In the genomic region with DNA sequence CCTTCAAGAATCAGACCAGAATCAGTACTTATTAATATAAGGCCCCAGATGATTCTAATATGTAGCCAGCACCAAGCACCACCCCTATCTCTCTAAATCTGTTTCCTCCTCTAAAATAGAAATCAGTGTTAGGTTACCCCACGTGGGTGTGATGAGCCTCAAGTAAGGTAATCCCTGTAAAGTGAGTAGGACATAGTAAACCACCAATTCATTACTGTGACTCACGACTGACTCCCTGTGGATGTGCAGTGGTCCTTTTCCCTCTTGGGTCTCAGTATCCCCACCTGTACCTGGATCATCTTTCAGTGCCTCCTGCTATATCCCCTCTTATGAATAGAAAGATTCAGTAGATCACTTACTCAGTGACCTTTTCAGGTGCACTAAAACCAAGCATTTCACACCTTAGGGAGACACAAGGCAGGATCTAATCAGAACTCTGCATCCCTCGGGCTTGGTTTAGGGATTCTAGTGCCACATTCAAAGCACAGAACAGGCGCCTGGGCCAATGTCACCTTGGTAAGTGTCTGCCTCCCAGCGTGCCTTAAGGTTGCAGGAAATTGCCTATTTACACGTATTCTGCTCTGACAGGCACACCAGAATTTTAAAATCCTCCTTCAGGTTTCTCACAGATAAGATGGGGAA, we compare ENCODE assay signal across 1 cellular context.
TF ChIP-seq lines count a peak whose summit lies in the region.

No MANE protein-coding gene starts in this region.

TF ChIP-seq in K562, 482 proteins besides CTCF, POLR2A, EP300 and RAD21:
- TF ChIP-seq, protein P1, sequence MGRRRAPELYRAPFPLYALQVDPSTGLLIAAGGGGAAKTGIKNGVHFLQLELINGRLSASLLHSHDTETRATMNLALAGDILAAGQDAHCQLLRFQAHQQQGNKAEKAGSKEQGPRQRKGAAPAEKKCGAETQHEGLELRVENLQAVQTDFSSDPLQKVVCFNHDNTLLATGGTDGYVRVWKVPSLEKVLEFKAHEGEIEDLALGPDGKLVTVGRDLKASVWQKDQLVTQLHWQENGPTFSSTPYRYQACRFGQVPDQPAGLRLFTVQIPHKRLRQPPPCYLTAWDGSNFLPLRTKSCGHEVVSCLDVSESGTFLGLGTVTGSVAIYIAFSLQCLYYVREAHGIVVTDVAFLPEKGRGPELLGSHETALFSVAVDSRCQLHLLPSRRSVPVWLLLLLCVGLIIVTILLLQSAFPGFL (CRISPR knock-in tag; IDR thresholded peaks at IDR 0.05): no peak
- no peak for TF ChIP-seq MAFG (tag; conservative IDR thresholded peaks at IDR 0.05)
- TF ChIP-seq MAFK (IDR thresholded peaks at IDR 0.05; ENCODE audit: low read length): no peak
- TF ChIP-seq ID3 (CRISPR knock-in tag; IDR thresholded peaks at IDR 0.05): no peak
- 0 out of 2 replicates have a peak, but pooled peaks have one; percentile 25 for TF ChIP-seq ID3 (tag; IDR thresholded peaks at IDR 0.05)
- no peak for TF ChIP-seq ZNF175 (CRISPR knock-in tag; IDR thresholded peaks at IDR 0.05; ENCODE audit: low read depth)
- no peak for TF ChIP-seq PKNOX1 (IDR thresholded peaks at IDR 0.05)
- TF ChIP-seq ZNF431 (CRISPR knock-in tag; IDR thresholded peaks at IDR 0.05): no peak
- TF ChIP-seq ZNF24 (IDR thresholded peaks at IDR 0.05): no peak
- TF ChIP-seq ZNF518B (CRISPR knock-in tag; IDR thresholded peaks at IDR 0.05): no peak
- no peak for TF ChIP-seq ZNF232 (CRISPR knock-in tag; IDR thresholded peaks at IDR 0.05)
- TF ChIP-seq THRAP3 (IDR thresholded peaks at IDR 0.05; ENCODE audit: borderline replicate concordance): no peak
- no peak for TF ChIP-seq RBM14 (IDR thresholded peaks at IDR 0.05; ENCODE audit: borderline replicate concordance, insufficient read depth, low read depth, low read length)
- TF ChIP-seq SRSF1 (IDR thresholded peaks at IDR 0.05; ENCODE audit: low read depth, low read length): no peak
- TF ChIP-seq ESRRA (IDR thresholded peaks at IDR 0.05; ENCODE audit: borderline replicate concordance, low read depth): 0 out of 2 replicates have a peak, but pooled peaks have one; percentile 12
- TF ChIP-seq FOS (IDR thresholded peaks at IDR 0.05; ENCODE audit: extremely low read depth, insufficient read length): no peak
- no peak for TF ChIP-seq ZBTB17 (CRISPR knock-in tag; IDR thresholded peaks at IDR 0.05)
- TF ChIP-seq DEAF1 (CRISPR knock-in tag; IDR thresholded peaks at IDR 0.05): no peak
- TF ChIP-seq HOMEZ (CRISPR knock-in tag; IDR thresholded peaks at IDR 0.05): no peak
- TF ChIP-seq ZFP30 (CRISPR knock-in tag; IDR thresholded peaks at IDR 0.05; ENCODE audit: borderline replicate concordance): no peak
- TF ChIP-seq KDM1A (IDR thresholded peaks at IDR 0.05): peak in 1 of 2 experiments; percentile 47; a peak in 1 of 4 replicates
- TF ChIP-seq ZSCAN32 (CRISPR knock-in tag; IDR thresholded peaks at IDR 0.05): no peak
- TF ChIP-seq RBBP5 (IDR thresholded peaks at IDR 0.05; ENCODE audit: borderline replicate concordance, insufficient read depth, low read length, poor library complexity, severe bottlenecking): no peak
- no peak for TF ChIP-seq MYC (IDR thresholded peaks at IDR 0.05; ENCODE audit: low read depth, low read length)
- TF ChIP-seq MYC (CRISPR knock-in tag; IDR thresholded peaks at IDR 0.05; ENCODE audit: borderline replicate concordance, low read depth): no peak
- TF ChIP-seq SMARCA5 (IDR thresholded peaks at IDR 0.05): no peak
- TF ChIP-seq BACH1 (tag; IDR thresholded peaks at IDR 0.05): 0 out of 2 replicates have a peak, but pooled peaks have one; percentile 21
- TF ChIP-seq RBFOX2 (IDR thresholded peaks at IDR 0.05; ENCODE audit: low read depth, low read length): no peak
